21 cellular contexts compared by ENCODE assay signal in the genomic region with DNA sequence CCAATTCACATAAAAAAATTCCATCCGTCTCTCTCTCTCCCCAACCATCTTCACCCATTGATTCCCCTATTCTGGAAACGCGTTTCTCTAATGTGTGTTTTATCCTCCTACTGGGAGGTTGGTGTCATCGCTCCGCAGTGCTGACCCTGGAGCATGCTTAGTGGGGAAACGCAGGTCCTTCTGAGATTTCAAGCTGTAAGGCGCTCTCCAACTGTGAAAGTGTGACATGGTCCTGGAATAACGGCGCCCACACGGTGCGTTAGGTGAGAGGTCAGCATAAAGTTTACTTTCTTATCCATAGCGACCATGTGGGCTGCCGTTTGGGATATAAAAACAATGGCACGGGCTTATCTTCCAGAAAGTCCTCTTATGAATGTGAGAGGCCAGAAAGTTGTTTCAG.
"Had no signal": no experiment of that assay in that cellular context is flagged by ENCODE, and none has a peak within 500 bp of the region (broad histone marks: within the 10 kb centered on the region; RNA-seq: fewer than 3 reads in every experiment).

No MANE protein-coding gene starts in this region.

- H3K9me3 ChIP-seq: esophagus muscularis mucosa, heart left ventricle, right atrium auricular region, upper lobe of right lung had no signal

- H3K27ac ChIP-seq: dorsolateral prefrontal cortex, heart left ventricle, right atrium auricular region, upper lobe of right lung had no signal

- DNase-seq: activated CD4-positive, alpha-beta T cell treated with anti-CD3 and anti-CD28 coated beads, Interleukin-2, amount 10 ng/mL, durations not matched to agents 7 days and 5 days; activated CD8-positive, alpha-beta memory T cell treated with anti-CD3 and anti-CD28 coated beads, Interleukin-2, amount 50 U/mL, for 48 hours; activated gamma-delta T cell treated with Interleukin-2 at 50 U/mL for 16 hours; activated T-cell treated with anti-CD3 and anti-CD28 coated beads, Interleukin-2, amount 50 U/mL, for 72 hours; amygdala; dorsolateral prefrontal cortex; foreskin melanocyte; heart left ventricle; mesenchymal stem cell; natural killer cell; small intestine; stimulated activated CD4-positive, alpha-beta T cell treated with anti-CD3 and anti-CD28 coated beads, Interleukin-4, amount 100 ng/mL, for 4 hours; stimulated activated CD8-positive, alpha-beta memory T cell treated with anti-CD3 and anti-CD28 coated beads, Interleukin-4, amount 100 ng/mL, for 48 hours; stimulated activated naive CD4-positive, alpha-beta T cell treated with Interleukin-2 at 50 U/mL for 16 hours; substantia nigra; upper lobe of right lung had no signal

- H3K36me3 ChIP-seq: heart left ventricle, right atrium auricular region, upper lobe of right lung had no signal

- ATAC-seq: activated T-cell treated with anti-CD3 and anti-CD28 coated beads, Interleukin-2, amount 50 U/mL, for 72 hours; natural killer cell had no signal

- FAIRE-seq: bronchial epithelial cell, endometrium, keratinocyte, small intestine had no signal

- H3K27me3 ChIP-seq: dorsolateral prefrontal cortex, esophagus muscularis mucosa, heart left ventricle, right atrium auricular region, upper lobe of right lung had no signal

- H3K4me3 ChIP-seq: upper lobe of right lung had no signal

- H3K4me1 ChIP-seq: esophagus muscularis mucosa, heart left ventricle, right atrium auricular region, upper lobe of right lung had no signal
